ENCODE assay signal across 9 cellular contexts in genomic region chr11:100863080-100863581, GRCh38.
DNase-seq lines count a peak whose midpoint lies in the region; ATAC-seq and TF ChIP-seq lines count a peak whose summit lies in the region.
"Had no signal": no experiment of that assay in that cellular context is flagged by ENCODE, and none has a peak within 500 bp of the region (broad histone marks: within the 10 kb centered on the region; RNA-seq: fewer than 3 reads in every experiment).

No MANE protein-coding gene starts in this region.

- DNase-seq in NCI-H1436 (lab: John Stamatoyannopoulos, UW), result peak; percentile 10
- DNase-seq in NCI-H1436 treated with DMSO at 0.1 percent for 48 hours (lab: John Stamatoyannopoulos, UW), result no peak
- peak; percentile 75 for DNase-seq in NCI-H524 treated with DMSO at 0.1 percent for 48 hours (lab: John Stamatoyannopoulos, UW)
- DNase-seq in cardiac muscle cell (ENCODE audit: low read depth in 1 of 2, low spot score in 1 of 2), result peak; percentile 78 to 88
- DNase-seq in COR-L47 (lab: John Stamatoyannopoulos, UW), result no peak
- no peak for DNase-seq in NCI-H1694 (lab: John Stamatoyannopoulos, UW)
- DNase-seq in GM20000 (ENCODE audit: low spot score), result no peak
- DNase-seq: CD4-positive, CD25-positive, alpha-beta regulatory T cell had no signal

- H3K9me3 ChIP-seq in cardiac muscle cell (ENCODE audit: low read depth), result no peaks in the 10 kb centered on the region

- no peaks in the 10 kb centered on the region for H3K36me3 ChIP-seq in cardiac muscle cell

- peaks cover 24% of the 10 kb centered on the region for H3K4me1 ChIP-seq in cardiac muscle cell (ENCODE audit: low read depth)

- H3K27ac ChIP-seq in cardiac muscle cell, result peak overlapping the region; percentile 61

- no peak for TF ChIP-seq CTCF in cardiac muscle cell (IDR thresholded peaks at IDR 0.05; ENCODE audit: low read depth, low read length)
- no peak for TF ChIP-seq CTCF in GM20000 (IDR thresholded peaks at IDR 0.05; ENCODE audit: extremely low read depth, missing control alignments)

- H3K4me3 ChIP-seq in cardiac muscle cell, result no peak overlapping the region

- no peaks in the 10 kb centered on the region for H3K27me3 ChIP-seq in cardiac muscle cell

- peak; percentile 87 for ATAC-seq in HG02610 (IDR thresholded peaks at IDR 0.05; ENCODE audit: unreplicated experiment)

Comparison
In these comparisons a context has a peak if more than half of its experiments do, and no peak if none do; other contexts are left out.
1. DNase-seq: peak in NCI-H1436 (single experiment), NCI-H524 treated with DMSO at 0.1 percent for 48 hours (single experiment) and cardiac muscle cell (2 of 2); none in NCI-H1436 treated with DMSO at 0.1 percent for 48 hours (single experiment), COR-L47 (single experiment), NCI-H1694 (single experiment) and GM20000 (single experiment).